In the genomic region with DNA sequence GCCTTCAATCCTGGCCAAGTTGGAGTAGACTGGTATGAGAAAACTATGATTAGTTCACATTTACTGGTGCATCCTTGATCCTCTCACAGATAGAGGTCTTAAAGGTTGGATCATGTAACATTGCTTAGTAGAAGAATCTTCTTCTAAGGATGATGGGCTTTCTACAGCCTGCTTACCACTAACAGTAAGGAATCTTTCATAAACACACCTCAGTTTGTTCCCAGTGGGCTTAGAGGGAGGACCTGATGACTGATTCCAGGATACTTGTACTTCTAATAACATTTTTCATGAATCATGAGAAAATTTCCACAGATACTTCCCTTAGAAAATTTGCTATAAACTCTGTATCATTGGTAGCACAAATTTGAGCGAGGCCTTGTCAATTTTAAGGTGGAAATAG, we compare ENCODE assay signal across 15 cellular contexts.
"Had no signal": no experiment of that assay in that cellular context is flagged by ENCODE, and none has a peak within 500 bp of the region (broad histone marks: within the 10 kb centered on the region; RNA-seq: fewer than 3 reads in every experiment).

No MANE protein-coding gene starts in this region.

- H3K4me1 ChIP-seq: gastroesophageal sphincter, sigmoid colon, vagina had no signal

- H3K27me3 ChIP-seq: gastroesophageal sphincter, heart right ventricle, sigmoid colon, thyroid gland, vagina had no signal

- H3K4me3 ChIP-seq: coronary artery, gastroesophageal sphincter, heart right ventricle, sigmoid colon, thyroid gland, vagina had no signal

- DNase-seq: activated B cell treated with CpG ODN at 0.5 μM for 24 hours; activated CD4-positive, alpha-beta memory T cell treated with anti-CD3 and anti-CD28 coated beads for 36 hours; activated CD4-positive, alpha-beta T cell treated with anti-CD3 and anti-CD28 coated beads for 4 hours; activated gamma-delta T cell treated with Interleukin-2 at 50 U/mL for 16 hours; activated T-cell treated with anti-CD3 and anti-CD28 coated beads for 4 hours; erythroblast; heart right ventricle; natural killer cell; sigmoid colon; stimulated activated CD4-positive, alpha-beta T cell treated with anti-CD3 and anti-CD28 coated beads, Interleukin-2, amount 100 ng/mL, for 24 hours; stimulated activated naive CD4-positive, alpha-beta T cell treated with Interleukin-2 at 50 U/mL for 16 hours; thyroid gland had no signal

- ATAC-seq: gastroesophageal sphincter, heart right ventricle, natural killer cell had no signal

- H3K9me3 ChIP-seq: gastroesophageal sphincter, heart right ventricle, sigmoid colon, thyroid gland, vagina had no signal

- H3K27ac ChIP-seq: gastroesophageal sphincter, heart right ventricle, thyroid gland, vagina had no signal
